In the genomic region with DNA sequence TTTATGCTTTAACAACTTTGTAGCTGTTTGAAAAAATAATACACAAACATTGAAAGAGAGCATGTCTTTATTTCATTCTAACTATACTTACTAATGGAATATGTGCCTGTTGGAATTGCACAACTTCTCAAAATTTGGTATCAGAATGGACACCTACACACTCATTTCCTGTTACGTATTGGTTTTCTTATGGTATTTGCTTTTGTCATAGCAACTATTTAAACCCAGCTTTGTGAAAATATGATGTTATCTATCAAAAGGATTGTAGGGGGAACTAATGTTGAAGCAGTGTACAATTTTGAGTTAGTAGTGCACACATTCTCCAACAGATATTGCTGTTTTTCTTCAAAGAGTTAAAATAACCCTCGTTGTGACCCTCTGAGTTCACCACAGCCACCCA, we compare ENCODE assay signal across 2 cellular contexts.
TF ChIP-seq lines count a peak whose summit lies in the region.

No MANE protein-coding gene starts in this region.

TF ChIP-seq in SK-N-SH, 30 proteins besides CTCF, POLR2A, EP300 and RAD21 (continued from another document):
- TF ChIP-seq, protein P1, sequence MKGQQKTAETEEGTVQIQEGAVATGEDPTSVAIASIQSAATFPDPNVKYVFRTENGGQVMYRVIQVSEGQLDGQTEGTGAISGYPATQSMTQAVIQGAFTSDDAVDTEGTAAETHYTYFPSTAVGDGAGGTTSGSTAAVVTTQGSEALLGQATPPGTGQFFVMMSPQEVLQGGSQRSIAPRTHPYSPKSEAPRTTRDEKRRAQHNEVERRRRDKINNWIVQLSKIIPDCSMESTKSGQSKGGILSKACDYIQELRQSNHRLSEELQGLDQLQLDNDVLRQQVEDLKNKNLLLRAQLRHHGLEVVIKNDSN (IDR thresholded peaks at IDR 0.05; ENCODE audit: borderline replicate concordance, low read depth): no peak
- TF ChIP-seq, protein P2, sequence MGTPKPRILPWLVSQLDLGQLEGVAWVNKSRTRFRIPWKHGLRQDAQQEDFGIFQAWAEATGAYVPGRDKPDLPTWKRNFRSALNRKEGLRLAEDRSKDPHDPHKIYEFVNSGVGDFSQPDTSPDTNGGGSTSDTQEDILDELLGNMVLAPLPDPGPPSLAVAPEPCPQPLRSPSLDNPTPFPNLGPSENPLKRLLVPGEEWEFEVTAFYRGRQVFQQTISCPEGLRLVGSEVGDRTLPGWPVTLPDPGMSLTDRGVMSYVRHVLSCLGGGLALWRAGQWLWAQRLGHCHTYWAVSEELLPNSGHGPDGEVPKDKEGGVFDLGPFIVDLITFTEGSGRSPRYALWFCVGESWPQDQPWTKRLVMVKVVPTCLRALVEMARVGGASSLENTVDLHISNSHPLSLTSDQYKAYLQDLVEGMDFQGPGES (IDR thresholded peaks at IDR 0.05; ENCODE audit: low read depth, low read length): no peak
- TF ChIP-seq NRF1 (IDR thresholded peaks at IDR 0.05; ENCODE audit: low read depth, low read length) (no peak), GATA2 (CRISPR knock-in tag; IDR thresholded peaks at IDR 0.05) (no peak), SMC3 (IDR thresholded peaks at IDR 0.05; ENCODE audit: low read depth, low read length) (no peak), NFIC (IDR thresholded peaks at IDR 0.05; ENCODE audit: borderline replicate concordance) (no peak), POLR2AphosphoS5 (IDR thresholded peaks at IDR 0.05; ENCODE audit: low read depth, low read length) (no peak), JUND (IDR thresholded peaks at IDR 0.05) (no peak), TCF12 (IDR thresholded peaks at IDR 0.05) (no peak), CHD2 (IDR thresholded peaks at IDR 0.05; ENCODE audit: low read length, partially characterized antibody) (no peak), YY1 (IDR thresholded peaks at IDR 0.05; ENCODE audit: low read depth) (no peak), TEAD4 (IDR thresholded peaks at IDR 0.05; ENCODE audit: borderline replicate concordance, insufficient read depth) (no peak), RXRA (IDR thresholded peaks at IDR 0.05; ENCODE audit: borderline replicate concordance, low read depth) (no peak), FOXJ3 (CRISPR knock-in tag; IDR thresholded peaks at IDR 0.05) (no peak)
- TF ChIP-seq, protein P3, sequence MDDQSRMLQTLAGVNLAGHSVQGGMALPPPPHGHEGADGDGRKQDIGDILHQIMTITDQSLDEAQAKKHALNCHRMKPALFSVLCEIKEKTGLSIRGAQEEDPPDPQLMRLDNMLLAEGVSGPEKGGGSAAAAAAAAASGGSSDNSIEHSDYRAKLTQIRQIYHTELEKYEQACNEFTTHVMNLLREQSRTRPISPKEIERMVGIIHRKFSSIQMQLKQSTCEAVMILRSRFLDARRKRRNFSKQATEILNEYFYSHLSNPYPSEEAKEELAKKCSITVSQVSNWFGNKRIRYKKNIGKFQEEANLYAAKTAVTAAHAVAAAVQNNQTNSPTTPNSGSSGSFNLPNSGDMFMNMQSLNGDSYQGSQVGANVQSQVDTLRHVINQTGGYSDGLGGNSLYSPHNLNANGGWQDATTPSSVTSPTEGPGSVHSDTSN (IDR thresholded peaks at IDR 0.05): no peak
- TF ChIP-seq, protein P4, sequence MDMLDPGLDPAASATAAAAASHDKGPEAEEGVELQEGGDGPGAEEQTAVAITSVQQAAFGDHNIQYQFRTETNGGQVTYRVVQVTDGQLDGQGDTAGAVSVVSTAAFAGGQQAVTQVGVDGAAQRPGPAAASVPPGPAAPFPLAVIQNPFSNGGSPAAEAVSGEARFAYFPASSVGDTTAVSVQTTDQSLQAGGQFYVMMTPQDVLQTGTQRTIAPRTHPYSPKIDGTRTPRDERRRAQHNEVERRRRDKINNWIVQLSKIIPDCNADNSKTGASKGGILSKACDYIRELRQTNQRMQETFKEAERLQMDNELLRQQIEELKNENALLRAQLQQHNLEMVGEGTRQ (IDR thresholded peaks at IDR 0.05; ENCODE audit: borderline replicate concordance, low read depth, low read length): no peak
- TF ChIP-seq, protein P5, sequence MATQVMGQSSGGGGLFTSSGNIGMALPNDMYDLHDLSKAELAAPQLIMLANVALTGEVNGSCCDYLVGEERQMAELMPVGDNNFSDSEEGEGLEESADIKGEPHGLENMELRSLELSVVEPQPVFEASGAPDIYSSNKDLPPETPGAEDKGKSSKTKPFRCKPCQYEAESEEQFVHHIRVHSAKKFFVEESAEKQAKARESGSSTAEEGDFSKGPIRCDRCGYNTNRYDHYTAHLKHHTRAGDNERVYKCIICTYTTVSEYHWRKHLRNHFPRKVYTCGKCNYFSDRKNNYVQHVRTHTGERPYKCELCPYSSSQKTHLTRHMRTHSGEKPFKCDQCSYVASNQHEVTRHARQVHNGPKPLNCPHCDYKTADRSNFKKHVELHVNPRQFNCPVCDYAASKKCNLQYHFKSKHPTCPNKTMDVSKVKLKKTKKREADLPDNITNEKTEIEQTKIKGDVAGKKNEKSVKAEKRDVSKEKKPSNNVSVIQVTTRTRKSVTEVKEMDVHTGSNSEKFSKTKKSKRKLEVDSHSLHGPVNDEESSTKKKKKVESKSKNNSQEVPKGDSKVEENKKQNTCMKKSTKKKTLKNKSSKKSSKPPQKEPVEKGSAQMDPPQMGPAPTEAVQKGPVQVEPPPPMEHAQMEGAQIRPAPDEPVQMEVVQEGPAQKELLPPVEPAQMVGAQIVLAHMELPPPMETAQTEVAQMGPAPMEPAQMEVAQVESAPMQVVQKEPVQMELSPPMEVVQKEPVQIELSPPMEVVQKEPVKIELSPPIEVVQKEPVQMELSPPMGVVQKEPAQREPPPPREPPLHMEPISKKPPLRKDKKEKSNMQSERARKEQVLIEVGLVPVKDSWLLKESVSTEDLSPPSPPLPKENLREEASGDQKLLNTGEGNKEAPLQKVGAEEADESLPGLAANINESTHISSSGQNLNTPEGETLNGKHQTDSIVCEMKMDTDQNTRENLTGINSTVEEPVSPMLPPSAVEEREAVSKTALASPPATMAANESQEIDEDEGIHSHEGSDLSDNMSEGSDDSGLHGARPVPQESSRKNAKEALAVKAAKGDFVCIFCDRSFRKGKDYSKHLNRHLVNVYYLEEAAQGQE (IDR thresholded peaks at IDR 0.05; ENCODE audit: low read depth, low read length): no peak
- TF ChIP-seq, protein P6, sequence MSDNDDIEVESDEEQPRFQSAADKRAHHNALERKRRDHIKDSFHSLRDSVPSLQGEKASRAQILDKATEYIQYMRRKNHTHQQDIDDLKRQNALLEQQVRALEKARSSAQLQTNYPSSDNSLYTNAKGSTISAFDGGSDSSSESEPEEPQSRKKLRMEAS (IDR thresholded peaks at IDR 0.05; ENCODE audit: low read depth): no peak
- TF ChIP-seq, protein P7, sequence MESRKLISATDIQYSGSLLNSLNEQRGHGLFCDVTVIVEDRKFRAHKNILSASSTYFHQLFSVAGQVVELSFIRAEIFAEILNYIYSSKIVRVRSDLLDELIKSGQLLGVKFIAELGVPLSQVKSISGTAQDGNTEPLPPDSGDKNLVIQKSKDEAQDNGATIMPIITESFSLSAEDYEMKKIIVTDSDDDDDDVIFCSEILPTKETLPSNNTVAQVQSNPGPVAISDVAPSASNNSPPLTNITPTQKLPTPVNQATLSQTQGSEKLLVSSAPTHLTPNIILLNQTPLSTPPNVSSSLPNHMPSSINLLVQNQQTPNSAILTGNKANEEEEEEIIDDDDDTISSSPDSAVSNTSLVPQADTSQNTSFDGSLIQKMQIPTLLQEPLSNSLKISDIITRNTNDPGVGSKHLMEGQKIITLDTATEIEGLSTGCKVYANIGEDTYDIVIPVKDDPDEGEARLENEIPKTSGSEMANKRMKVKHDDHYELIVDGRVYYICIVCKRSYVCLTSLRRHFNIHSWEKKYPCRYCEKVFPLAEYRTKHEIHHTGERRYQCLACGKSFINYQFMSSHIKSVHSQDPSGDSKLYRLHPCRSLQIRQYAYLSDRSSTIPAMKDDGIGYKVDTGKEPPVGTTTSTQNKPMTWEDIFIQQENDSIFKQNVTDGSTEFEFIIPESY (IDR thresholded peaks at IDR 0.05; ENCODE audit: borderline replicate concordance, low read depth): no peak

TF ChIP-seq in SK-N-SH treated with all-trans-retinoic acid at 6 μM for 48 hours, 23 proteins besides CTCF, POLR2A, EP300 and RAD21 (continued from another document):
- no peak for TF ChIP-seq ARNTL (CRISPR knock-in tag; IDR thresholded peaks at IDR 0.05; ENCODE audit: borderline replicate concordance, low read depth)
- TF ChIP-seq ZFP30 (CRISPR knock-in tag; IDR thresholded peaks at IDR 0.05): no peak
- no peak for TF ChIP-seq TOX (CRISPR knock-in tag; IDR thresholded peaks at IDR 0.05; ENCODE audit: borderline replicate concordance)
- TF ChIP-seq ZFP3 (CRISPR knock-in tag; IDR thresholded peaks at IDR 0.05): no peak
- TF ChIP-seq, protein P8, sequence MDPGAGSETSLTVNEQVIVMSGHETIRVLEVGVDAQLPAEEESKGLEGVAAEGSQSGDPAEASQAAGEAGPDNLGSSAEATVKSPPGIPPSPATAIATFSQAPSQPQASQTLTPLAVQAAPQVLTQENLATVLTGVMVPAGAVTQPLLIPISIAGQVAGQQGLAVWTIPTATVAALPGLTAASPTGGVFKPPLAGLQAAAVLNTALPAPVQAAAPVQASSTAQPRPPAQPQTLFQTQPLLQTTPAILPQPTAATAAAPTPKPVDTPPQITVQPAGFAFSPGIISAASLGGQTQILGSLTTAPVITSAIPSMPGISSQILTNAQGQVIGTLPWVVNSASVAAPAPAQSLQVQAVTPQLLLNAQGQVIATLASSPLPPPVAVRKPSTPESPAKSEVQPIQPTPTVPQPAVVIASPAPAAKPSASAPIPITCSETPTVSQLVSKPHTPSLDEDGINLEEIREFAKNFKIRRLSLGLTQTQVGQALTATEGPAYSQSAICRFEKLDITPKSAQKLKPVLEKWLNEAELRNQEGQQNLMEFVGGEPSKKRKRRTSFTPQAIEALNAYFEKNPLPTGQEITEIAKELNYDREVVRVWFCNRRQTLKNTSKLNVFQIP (CRISPR knock-in tag; IDR thresholded peaks at IDR 0.05; ENCODE audit: borderline replicate concordance, low read depth): no peak
- TF ChIP-seq OSR1 (CRISPR knock-in tag; IDR thresholded peaks at IDR 0.05): no peak
- TF ChIP-seq CSDC2 (CRISPR knock-in tag; IDR thresholded peaks at IDR 0.05): no peak
- TF ChIP-seq, protein P9, sequence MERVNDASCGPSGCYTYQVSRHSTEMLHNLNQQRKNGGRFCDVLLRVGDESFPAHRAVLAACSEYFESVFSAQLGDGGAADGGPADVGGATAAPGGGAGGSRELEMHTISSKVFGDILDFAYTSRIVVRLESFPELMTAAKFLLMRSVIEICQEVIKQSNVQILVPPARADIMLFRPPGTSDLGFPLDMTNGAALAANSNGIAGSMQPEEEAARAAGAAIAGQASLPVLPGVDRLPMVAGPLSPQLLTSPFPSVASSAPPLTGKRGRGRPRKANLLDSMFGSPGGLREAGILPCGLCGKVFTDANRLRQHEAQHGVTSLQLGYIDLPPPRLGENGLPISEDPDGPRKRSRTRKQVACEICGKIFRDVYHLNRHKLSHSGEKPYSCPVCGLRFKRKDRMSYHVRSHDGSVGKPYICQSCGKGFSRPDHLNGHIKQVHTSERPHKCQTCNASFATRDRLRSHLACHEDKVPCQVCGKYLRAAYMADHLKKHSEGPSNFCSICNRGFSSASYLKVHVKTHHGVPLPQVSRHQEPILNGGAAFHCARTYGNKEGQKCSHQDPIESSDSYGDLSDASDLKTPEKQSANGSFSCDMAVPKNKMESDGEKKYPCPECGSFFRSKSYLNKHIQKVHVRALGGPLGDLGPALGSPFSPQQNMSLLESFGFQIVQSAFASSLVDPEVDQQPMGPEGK (CRISPR knock-in tag; IDR thresholded peaks at IDR 0.05; ENCODE audit: borderline replicate concordance): no peak
- no peak for TF ChIP-seq TCF4 (CRISPR knock-in tag; IDR thresholded peaks at IDR 0.05; ENCODE audit: borderline replicate concordance)
- no peak for TF ChIP-seq ZNF565 (CRISPR knock-in tag; conservative IDR thresholded peaks at IDR 0.05; ENCODE audit: low read depth)
- TF ChIP-seq, protein P10, sequence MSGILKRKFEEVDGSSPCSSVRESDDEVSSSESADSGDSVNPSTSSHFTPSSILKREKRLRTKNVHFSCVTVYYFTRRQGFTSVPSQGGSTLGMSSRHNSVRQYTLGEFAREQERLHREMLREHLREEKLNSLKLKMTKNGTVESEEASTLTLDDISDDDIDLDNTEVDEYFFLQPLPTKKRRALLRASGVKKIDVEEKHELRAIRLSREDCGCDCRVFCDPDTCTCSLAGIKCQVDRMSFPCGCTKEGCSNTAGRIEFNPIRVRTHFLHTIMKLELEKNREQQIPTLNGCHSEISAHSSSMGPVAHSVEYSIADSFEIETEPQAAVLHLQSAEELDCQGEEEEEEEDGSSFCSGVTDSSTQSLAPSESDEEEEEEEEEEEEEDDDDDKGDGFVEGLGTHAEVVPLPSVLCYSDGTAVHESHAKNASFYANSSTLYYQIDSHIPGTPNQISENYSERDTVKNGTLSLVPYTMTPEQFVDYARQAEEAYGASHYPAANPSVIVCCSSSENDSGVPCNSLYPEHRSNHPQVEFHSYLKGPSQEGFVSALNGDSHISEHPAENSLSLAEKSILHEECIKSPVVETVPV (CRISPR knock-in tag; IDR thresholded peaks at IDR 0.05): no peak
- TF ChIP-seq, protein P11, sequence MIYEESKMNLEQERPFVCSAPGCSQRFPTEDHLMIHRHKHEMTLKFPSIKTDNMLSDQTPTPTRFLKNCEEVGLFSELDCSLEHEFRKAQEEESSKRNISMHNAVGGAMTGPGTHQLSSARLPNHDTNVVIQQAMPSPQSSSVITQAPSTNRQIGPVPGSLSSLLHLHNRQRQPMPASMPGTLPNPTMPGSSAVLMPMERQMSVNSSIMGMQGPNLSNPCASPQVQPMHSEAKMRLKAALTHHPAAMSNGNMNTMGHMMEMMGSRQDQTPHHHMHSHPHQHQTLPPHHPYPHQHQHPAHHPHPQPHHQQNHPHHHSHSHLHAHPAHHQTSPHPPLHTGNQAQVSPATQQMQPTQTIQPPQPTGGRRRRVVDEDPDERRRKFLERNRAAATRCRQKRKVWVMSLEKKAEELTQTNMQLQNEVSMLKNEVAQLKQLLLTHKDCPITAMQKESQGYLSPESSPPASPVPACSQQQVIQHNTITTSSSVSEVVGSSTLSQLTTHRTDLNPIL (CRISPR knock-in tag; IDR thresholded peaks at IDR 0.05; ENCODE audit: low read depth): no peak
- no peak for TF ChIP-seq ZNF70 (CRISPR knock-in tag; IDR thresholded peaks at IDR 0.05)
- TF ChIP-seq RARB (CRISPR knock-in tag; IDR thresholded peaks at IDR 0.05): no peak
